20 cellular contexts compared by ENCODE assay signal in genomic region chr10:93509816-93510215, GRCh38. TPM values are rescaled to one million over a fixed set of nuclear protein-coding genes. Genes with fewer than 3 reads are reported as not detected.
"Had no signal": no experiment of that assay in that cellular context is flagged by ENCODE, and none has a peak within 500 bp of the region (broad histone marks: within the 10 kb centered on the region; RNA-seq: fewer than 3 reads in every experiment).

No MANE protein-coding gene starts in this region.

- DNase-seq: effector memory CD4-positive, alpha-beta T cell; gastrocnemius medialis; heart right ventricle; hypothalamus; kidney glomerular epithelial cell; mammary epithelial cell; naive thymus-derived CD4-positive, alpha-beta T cell; sigmoid colon; stimulated activated CD4-positive, alpha-beta T cell treated with anti-CD3 and anti-CD28 coated beads, Interleukin-12 subunit alpha, Interleukin-12 subunit beta, amount 100 ng/mL, for 4 hours; stimulated activated naive CD4-positive, alpha-beta T cell treated with Interleukin-2 at 50 U/mL for 16 hours; trophoblast cell had no signal

- FAIRE-seq: endometrium, islet of Langerhans had no signal

- H3K4me3 Mint-ChIP-seq: naive thymus-derived CD4-positive, alpha-beta T cell had no signal

- H3K4me1 ChIP-seq: sigmoid colon had no signal

- H3K9me3 ChIP-seq: gastrocnemius medialis, heart right ventricle, neutrophil, right atrium auricular region, sigmoid colon had no signal

- H3K27me3 ChIP-seq: gastrocnemius medialis, heart right ventricle, neutrophil, right atrium auricular region, sigmoid colon had no signal

- ATAC-seq: esophagus mucosa; gastrocnemius medialis; heart right ventricle; naive thymus-derived CD4-positive, alpha-beta T cell had no signal

- H3K36me3 ChIP-seq: gastrocnemius medialis, right atrium auricular region, sigmoid colon had no signal

- H3K9me3 Mint-ChIP-seq: naive thymus-derived CD4-positive, alpha-beta T cell had no signal

- H3K27ac Mint-ChIP-seq: naive thymus-derived CD4-positive, alpha-beta T cell had no signal

- H3K4me3 ChIP-seq: gastrocnemius medialis, heart right ventricle, right atrium auricular region, sigmoid colon, skin epidermis had no signal

- H3K27ac ChIP-seq: gastrocnemius medialis, heart right ventricle, neutrophil, right atrium auricular region, sigmoid colon had no signal

- H3K27me3 Mint-ChIP-seq: naive thymus-derived CD4-positive, alpha-beta T cell had no signal

RNA-seq across cellular contexts. Expression of gene CEP55, which starts 13.4 kb away (rescaled TPM):
- polyA plus RNA-seq: naive thymus-derived CD4-positive, alpha-beta T cell had no signal

RNA-seq across cellular contexts. Expression of gene MYOF, which starts 27.7 kb away (rescaled TPM):
- polyA plus RNA-seq: naive thymus-derived CD4-positive, alpha-beta T cell had no signal

RNA-seq across cellular contexts. Expression of gene FFAR4, which starts 56.6 kb away (rescaled TPM):
- total RNA-seq: fibroblast of villous mesenchyme; mammary epithelial cell; naive thymus-derived CD4-positive, alpha-beta T cell; osteocyte had no signal
- polyA plus RNA-seq: mammary epithelial cell; naive thymus-derived CD4-positive, alpha-beta T cell; neural cell had no signal
